Comparison of ENCODE assay signal across 31 cellular contexts in genomic region chr1:54853793-54854370, GRCh38. TPM values are rescaled to one million over a fixed set of nuclear protein-coding genes. Genes with fewer than 3 reads are reported as not detected.
"Had no signal": no experiment of that assay in that cellular context is flagged by ENCODE, and none has a peak within 500 bp of the region (broad histone marks: within the 10 kb centered on the region; RNA-seq: fewer than 3 reads in every experiment).

No MANE protein-coding gene starts in this region.

- H3K4me3 Mint-ChIP-seq: activated CD4-positive, alpha-beta memory T cell treated with anti-CD3 and anti-CD28 coated beads for 36 hours; activated naive CD4-positive, alpha-beta T cell treated with anti-CD3 and anti-CD28 coated beads, Interleukin-2, amount 50 U/mL, for 24 hours; activated naive CD8-positive, alpha-beta T cell treated with anti-CD3 and anti-CD28 coated beads, Interleukin-2, amount 50 U/mL, for 24 hours; central memory CD8-positive, alpha-beta T cell; memory B cell; natural killer cell; neural progenitor cell had no signal

- H3K9ac ChIP-seq: neural progenitor cell had no signal

- H3K27me3 Mint-ChIP-seq: activated CD4-positive, alpha-beta memory T cell treated with anti-CD3 and anti-CD28 coated beads for 36 hours; activated naive CD4-positive, alpha-beta T cell treated with anti-CD3 and anti-CD28 coated beads, Interleukin-2, amount 50 U/mL, for 24 hours; activated naive CD8-positive, alpha-beta T cell treated with anti-CD3 and anti-CD28 coated beads, Interleukin-2, amount 50 U/mL, for 24 hours; central memory CD8-positive, alpha-beta T cell; memory B cell had no signal

- H3K27me3 ChIP-seq: breast epithelium, colonic mucosa, gastroesophageal sphincter, neural progenitor cell, spleen, testis, transverse colon, uterus had no signal

- H2AFZ ChIP-seq: neural progenitor cell had no signal

- H3K27ac ChIP-seq: breast epithelium, colonic mucosa, gastroesophageal sphincter, neural progenitor cell, spleen, testis, transverse colon, uterus, VCaP had no signal

- H3K9me3 Mint-ChIP-seq: activated CD4-positive, alpha-beta memory T cell treated with anti-CD3 and anti-CD28 coated beads for 36 hours; activated naive CD4-positive, alpha-beta T cell treated with anti-CD3 and anti-CD28 coated beads, Interleukin-2, amount 50 U/mL, for 24 hours; activated naive CD8-positive, alpha-beta T cell treated with anti-CD3 and anti-CD28 coated beads, Interleukin-2, amount 50 U/mL, for 24 hours; activated T-helper 2 cell treated with anti-CD3 and anti-CD28 coated beads, Interferon-gamma antibody, Interleukin-2, Interleukin-4, amounts not matched to agents 10 μg/mL and 5 μg/mL and 100 μg/mL, durations not matched to agents 14 hours and 24 hours and 36 hours; central memory CD8-positive, alpha-beta T cell; memory B cell; natural killer cell; neural progenitor cell had no signal

- FAIRE-seq: endothelial cell of umbilical vein, keratinocyte, TTC549 had no signal

- H3K4me1 Mint-ChIP-seq: activated naive CD4-positive, alpha-beta T cell treated with anti-CD3 and anti-CD28 coated beads, Interleukin-2, amount 50 U/mL, for 24 hours; activated naive CD8-positive, alpha-beta T cell treated with anti-CD3 and anti-CD28 coated beads, Interleukin-2, amount 50 U/mL, for 24 hours; central memory CD8-positive, alpha-beta T cell; natural killer cell had no signal

- ATAC-seq: activated CD4-positive, CD25-positive, alpha-beta regulatory T cell treated with anti-CD3 and anti-CD28 coated beads, Interleukin-2, amount 50 U/mL, for 24 hours; activated naive CD8-positive, alpha-beta T cell treated with anti-CD3 and anti-CD28 coated beads, Interleukin-2, amount 50 U/mL, for 24 hours; gastroesophageal sphincter; left colon; natural killer cell; right cardiac atrium; stimulated activated naive CD8-positive, alpha-beta T cell treated with anti-CD3 and anti-CD28 coated beads, Interleukin-15, Interleukin-2, amounts not matched to agents 100 U/mL and 50 U/mL, for 24 hours had no signal

- H3K36me3 Mint-ChIP-seq: natural killer cell had no signal

- H3K4me2 ChIP-seq: neural progenitor cell had no signal

- H3K36me3 ChIP-seq: breast epithelium, neural progenitor cell, uterus had no signal

- H3K4me1 ChIP-seq: breast epithelium, colonic mucosa, neural progenitor cell, testis, transverse colon, uterus had no signal

- H3K27ac Mint-ChIP-seq: activated CD4-positive, alpha-beta memory T cell treated with anti-CD3 and anti-CD28 coated beads for 36 hours; activated naive CD4-positive, alpha-beta T cell treated with anti-CD3 and anti-CD28 coated beads, Interleukin-2, amount 50 U/mL, for 24 hours; activated naive CD8-positive, alpha-beta T cell treated with anti-CD3 and anti-CD28 coated beads, Interleukin-2, amount 50 U/mL, for 24 hours; activated T-helper 2 cell treated with anti-CD3 and anti-CD28 coated beads, Interferon-gamma antibody, Interleukin-2, Interleukin-4, amounts not matched to agents 10 μg/mL and 5 μg/mL and 100 μg/mL, durations not matched to agents 14 hours and 24 hours and 36 hours; memory B cell; natural killer cell; neural progenitor cell had no signal

- H3K9me3 ChIP-seq: breast epithelium, colonic mucosa, gastroesophageal sphincter, spleen, testis, transverse colon, uterus had no signal

- DNase-seq: activated CD4-positive, alpha-beta memory T cell treated with anti-CD3 and anti-CD28 coated beads for 36 hours; activated CD4-positive, alpha-beta T cell treated with anti-CD3 and anti-CD28 coated beads for 48 hours; activated naive CD8-positive, alpha-beta T cell treated with anti-CD3 and anti-CD28 coated beads, Interleukin-2, amount 50 U/mL, for 24 hours; activated T-cell treated with anti-CD3 and anti-CD28 coated beads, Interleukin-2, amount 50 U/mL, for 48 hours; colonic mucosa; effector CD8-positive, alpha-beta T cell; left colon; natural killer cell; right cardiac atrium; spleen; stimulated activated CD4-positive, alpha-beta T cell treated with anti-CD3 and anti-CD28 coated beads, Interleukin-2, amount 100 ng/mL, for 48 hours; stimulated activated naive CD8-positive, alpha-beta T cell treated with anti-CD3 and anti-CD28 coated beads, Interleukin-15, Interleukin-2, amounts not matched to agents 100 U/mL and 50 U/mL, for 24 hours; T-helper 9 cell; testis; transverse colon; uterus had no signal

- H3K4me3 ChIP-seq: breast epithelium, colonic mucosa, gastroesophageal sphincter, neural progenitor cell, spleen, testis, transverse colon, uterus had no signal

RNA-seq across cellular contexts. Expression of gene TTC22, which starts 52.8 kb away (rescaled TPM):
- total RNA-seq: dermis microvascular lymphatic vessel endothelial cell, endothelial cell of umbilical vein, fibroblast of lung, fibroblast of villous mesenchyme had no signal
- polyA plus RNA-seq: endothelial cell of umbilical vein, fibroblast of lung had no signal
